Comparison of ENCODE assay signal across 8 cellular contexts in the genomic region with DNA sequence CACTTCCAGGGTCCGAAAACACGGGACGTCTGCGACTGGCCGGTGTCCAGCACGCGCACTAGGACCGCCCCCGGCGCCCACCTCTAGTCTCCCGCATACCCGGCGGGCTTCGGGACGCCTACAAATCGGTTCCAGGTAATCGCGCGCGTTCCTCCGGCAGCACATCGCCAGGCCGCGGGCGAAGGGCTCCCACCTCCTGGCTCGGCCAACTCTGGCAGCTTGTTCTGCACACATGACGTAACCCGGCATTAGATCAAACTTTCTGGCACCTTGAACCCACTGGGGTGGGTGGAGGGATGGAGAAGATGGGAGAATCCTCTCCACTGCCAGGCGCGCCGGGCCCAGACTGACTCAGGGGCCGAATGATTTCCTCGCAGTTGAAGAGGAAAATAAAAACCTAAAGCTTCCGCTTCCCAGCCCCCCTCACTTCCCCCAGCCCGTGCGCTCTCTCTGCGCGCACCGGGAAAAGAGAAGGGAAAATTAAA. TPM values are rescaled to one million over a fixed set of nuclear protein-coding genes. Genes with fewer than 3 reads are reported as not detected.
DNase-seq lines count a peak whose midpoint lies in the region; TF ChIP-seq lines count a peak whose summit lies in the region.

No MANE protein-coding gene starts in this region.

- peak overlapping the region; percentile 43 to 81 for H3K4me3 ChIP-seq in stomach smooth muscle (ENCODE audit: low read length in 2 of 2)

- no peaks in the 10 kb centered on the region for H3K9me3 ChIP-seq in stomach smooth muscle (ENCODE audit: control insufficient read depth in 2 of 2, low read length in 2 of 2)

- H3K9me3 Mint-ChIP-seq in chondrocyte (ENCODE audit: low read depth) = no peaks in the 10 kb centered on the region

- no peaks in the 10 kb centered on the region for H3K36me3 Mint-ChIP-seq in chondrocyte (ENCODE audit: low read depth)

- peak overlapping the region; percentile 91 for H3K4me3 Mint-ChIP-seq in chondrocyte (ENCODE audit: unreplicated experiment)

- peaks cover 41% of the 10 kb centered on the region for H3K4me1 Mint-ChIP-seq in chondrocyte (ENCODE audit: low read depth)

- peak overlapping the region; percentile 86 for H3K27ac Mint-ChIP-seq in chondrocyte (ENCODE audit: unreplicated experiment)

- peaks cover 22% of the 10 kb centered on the region for H3K4me1 ChIP-seq in stomach smooth muscle (ENCODE audit: control insufficient read depth, insufficient read depth, low read length)

- no peak overlapping the region for H3K27ac ChIP-seq in stomach smooth muscle (ENCODE audit: low read length)

- H3K9ac ChIP-seq in stomach smooth muscle (ENCODE audit: low read length in 2 of 2) = peak overlapping the region; percentile 15 to 29

- TF ChIP-seq CTCF in chondrocyte (IDR thresholded peaks at IDR 0.05) (no peak), GM20000 (IDR thresholded peaks at IDR 0.05; ENCODE audit: extremely low read depth, missing control alignments) (no peak)

- H3K36me3 ChIP-seq in stomach smooth muscle (ENCODE audit: control insufficient read depth in 2 of 2, insufficient read depth in 2 of 2, low read length in 2 of 2) = no peaks in the 10 kb centered on the region

- peak; percentile 41 for DNase-seq in NCI-H1092 treated with DMSO at 0.1 percent for 48 hours (lab: John Stamatoyannopoulos, UW)
- DNase-seq in NCI-H1092 (lab: John Stamatoyannopoulos, UW) = no peak
- peak; percentile 79 for DNase-seq in NCI-H748 (lab: John Stamatoyannopoulos, UW; ENCODE audit: unreplicated experiment)
- DNase-seq in chondrocyte (ENCODE audit: low spot score) = no peak
- peak; percentile 82 for DNase-seq in left kidney (ENCODE audit: low read depth, low spot score)
- DNase-seq in NCI-H1048 (lab: John Stamatoyannopoulos, UW) = no peak
- DNase-seq in GM20000 (ENCODE audit: low spot score) = no peak

- no peaks in the 10 kb centered on the region for H3K27me3 Mint-ChIP-seq in chondrocyte (ENCODE audit: low read depth)

- H3K27me3 ChIP-seq in stomach smooth muscle (ENCODE audit: control insufficient read depth in 1 of 2, insufficient read depth in 2 of 2, low read length in 2 of 2) = peaks cover 9 to 19% of the 10 kb centered on the region in 2 donors

RNA-seq across cellular contexts. Expression of gene EFNA5, which starts 1.2 kb away (rescaled TPM):
- 34.8 to 38.9 TPM (median 37.5 TPM) in 3 replicates for total RNA-seq in chondrocyte

Comparison
In these comparisons a context has a peak if more than half of its experiments do, and no peak if none do; other contexts are left out.
1. DNase-seq: peak in NCI-H1092 treated with DMSO at 0.1 percent for 48 hours (single experiment), NCI-H748 (single experiment) and left kidney (single experiment); none in NCI-H1092 (single experiment), chondrocyte (single experiment), NCI-H1048 (single experiment) and GM20000 (single experiment).